25 cellular contexts compared by ENCODE assay signal in the genomic region with DNA sequence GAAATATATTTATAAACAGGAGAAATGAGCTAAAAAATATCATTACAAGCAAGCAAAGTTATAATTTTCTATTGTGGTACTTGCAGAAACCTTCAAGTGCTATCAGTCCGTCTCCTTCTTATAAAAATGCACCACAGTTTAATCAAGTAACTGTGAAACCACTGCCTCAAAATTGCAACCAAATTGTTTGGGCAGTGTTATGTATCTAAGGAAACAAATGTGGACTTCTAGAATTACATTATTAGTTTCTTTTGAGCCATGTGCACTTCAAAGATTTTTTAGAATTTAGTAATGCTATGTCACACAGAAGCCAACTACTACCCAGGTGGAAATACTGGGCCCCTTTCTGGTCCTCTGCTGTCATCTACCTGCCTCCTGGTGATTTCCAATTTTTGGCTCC.
A peak's percentile ranks its signal among the peaks of the same experiment; 100 is the strongest.
DNase-seq lines count a peak whose midpoint lies in the region; FAIRE-seq and TF ChIP-seq lines count a peak whose summit lies in the region.
"Had no signal": no experiment of that assay in that cellular context is flagged by ENCODE, and none has a peak within 500 bp of the region (broad histone marks: within the 10 kb centered on the region; RNA-seq: fewer than 3 reads in every experiment).

No MANE protein-coding gene starts in this region.

- peak overlapping the region; percentile 72 for H3K27ac Mint-ChIP-seq in HFFc6
- H3K27ac Mint-ChIP-seq in astrocyte (ENCODE audit: unreplicated experiment): peak overlapping the region; percentile 100
- H3K27ac Mint-ChIP-seq: activated CD4-positive, alpha-beta T cell treated with anti-CD3 and anti-CD28 coated beads, Interleukin-2, amount 10 ng/mL, durations not matched to agents 7 days and 5 days; naive thymus-derived CD8-positive, alpha-beta T cell; progenitor cell of endocrine pancreas had no signal

- H3K4me1 Mint-ChIP-seq in HFFc6 (ENCODE audit: low read depth) (peaks cover 37% of the 10 kb centered on the region), astrocyte (ENCODE audit: low read depth, unreplicated experiment) (peaks cover 14% of the 10 kb centered on the region)
- H3K4me1 Mint-ChIP-seq: activated CD4-positive, alpha-beta T cell treated with anti-CD3 and anti-CD28 coated beads, Interleukin-2, amount 10 ng/mL, durations not matched to agents 7 days and 5 days; naive thymus-derived CD8-positive, alpha-beta T cell had no signal

- no peak overlapping the region for H2AFZ ChIP-seq in astrocyte (ENCODE audit: low read depth, low read length)

- peak overlapping the region; percentile 57 for H3K4me2 ChIP-seq in astrocyte (ENCODE audit: low read length)
- no peak overlapping the region for H3K4me2 ChIP-seq in skeletal muscle satellite cell (ENCODE audit: low read length)

- no peak for FAIRE-seq in astrocyte (lab: Jason Lieb, UNC)
- FAIRE-seq: G401.6, GM12878, islet of Langerhans had no signal

- H3K4me1 ChIP-seq in astrocyte (ENCODE audit: insufficient read depth, low read length) (peaks cover 10% of the 10 kb centered on the region), skeletal muscle satellite cell (ENCODE audit: control insufficient read depth, insufficient read depth, low read length) (peaks cover 14% of the 10 kb centered on the region), Peyer's patch (no peaks in the 10 kb centered on the region)
- H3K4me1 ChIP-seq: BE2C had no signal

- TF ChIP-seq POLR2A in Peyer's patch (IDR thresholded peaks at IDR 0.05): no peak

- H3K9ac ChIP-seq in astrocyte (ENCODE audit: low read length) (peak overlapping the region; percentile 53), skeletal muscle satellite cell (ENCODE audit: low read depth, low read length) (peak overlapping the region; percentile 29)

- peak; percentile 36 for DNase-seq in HFFc6
- peak; percentile 46 for DNase-seq in astrocyte (ENCODE audit: low read depth)
- peak; percentile 37 for DNase-seq in fibroblast of the aortic adventitia (ENCODE audit: low read depth)
- no peak for DNase-seq in activated naive CD4-positive, alpha-beta T cell treated with anti-CD3 and anti-CD28 coated beads, Interleukin-2, amount 50 U/mL, for 16 hours
- DNase-seq in Peyer's patch: no peak
- no peak for DNase-seq in NCI-H526 treated with DMSO at 0.1 percent for 48 hours (lab: John Stamatoyannopoulos, UW)
- DNase-seq in KG1 (lab: John Stamatoyannopoulos, UW): no peak
- DNase-seq: activated CD4-positive, alpha-beta T cell treated with anti-CD3 and anti-CD28 coated beads, Interleukin-2, amount 10 ng/mL, durations not matched to agents 7 days and 5 days; activated naive CD4-positive, alpha-beta T cell; activated T-cell treated with anti-CD3 and anti-CD28 coated beads for 4 hours; BE2C; erythroblast; Karpas-422; naive thymus-derived CD8-positive, alpha-beta T cell; NCI-H1105; NCI-H2107; NCI-H524 treated with DMSO at 0.1 percent for 48 hours; stimulated activated CD4-positive, alpha-beta T cell treated with anti-CD3 and anti-CD28 coated beads, Interleukin-12 subunit alpha, Interleukin-12 subunit beta, amount 100 ng/mL, for 4 hours had no signal

- H3K4me3 Mint-ChIP-seq in HFFc6: peak overlapping the region; percentile 40
- H3K4me3 Mint-ChIP-seq in astrocyte (ENCODE audit: unreplicated experiment): no peak overlapping the region
- H3K4me3 Mint-ChIP-seq: activated CD4-positive, alpha-beta T cell treated with anti-CD3 and anti-CD28 coated beads, Interleukin-2, amount 10 ng/mL, durations not matched to agents 7 days and 5 days; brain; naive thymus-derived CD8-positive, alpha-beta T cell had no signal

- no peak overlapping the region for H3K4me3 ChIP-seq in astrocyte (ENCODE audit: insufficient read depth, low read depth, low read length)
- no peak overlapping the region for H3K4me3 ChIP-seq in fibroblast of the aortic adventitia (ENCODE audit: low read depth, low read length)
- H3K4me3 ChIP-seq in skeletal muscle satellite cell (ENCODE audit: low read length): no peak overlapping the region
- no peak overlapping the region for H3K4me3 ChIP-seq in Peyer's patch
- H3K4me3 ChIP-seq: GM12878, lung had no signal

- TF ChIP-seq CTCF in HFFc6 (IDR thresholded peaks at IDR 0.05) (no peak), astrocyte (IDR thresholded peaks at IDR 0.05; ENCODE audit: insufficient read depth, low read depth, low read length) (no peak), fibroblast of the aortic adventitia (IDR thresholded peaks at IDR 0.05; ENCODE audit: insufficient read depth, low read length) (no peak), Peyer's patch (IDR thresholded peaks at IDR 0.05) (no peak)

- peak overlapping the region; percentile 76 for H3K27ac ChIP-seq in astrocyte (ENCODE audit: low read depth, low read length)
- no peak overlapping the region for H3K27ac ChIP-seq in Peyer's patch

- no peaks in the 10 kb centered on the region for H3K36me3 Mint-ChIP-seq in HFFc6 (ENCODE audit: low read depth)
- no peaks in the 10 kb centered on the region for H3K36me3 Mint-ChIP-seq in astrocyte (ENCODE audit: low read depth, unreplicated experiment)
- H3K36me3 Mint-ChIP-seq: brain; naive thymus-derived CD8-positive, alpha-beta T cell had no signal

- no peaks in the 10 kb centered on the region; the same call in 1 of the 2 replicates for H3K27me3 Mint-ChIP-seq in HFFc6 (ENCODE audit: insufficient read depth)
- H3K27me3 Mint-ChIP-seq in astrocyte (ENCODE audit: low read depth, unreplicated experiment): no peaks in the 10 kb centered on the region
- H3K27me3 Mint-ChIP-seq: brain, progenitor cell of endocrine pancreas had no signal

- H3K36me3 ChIP-seq in astrocyte (ENCODE audit: insufficient read depth, low read length) (no peaks in the 10 kb centered on the region), skeletal muscle satellite cell (ENCODE audit: insufficient read depth, low read length) (no peaks in the 10 kb centered on the region), Peyer's patch (no peaks in the 10 kb centered on the region)
- H3K36me3 ChIP-seq: BE2C had no signal

- H3K9me3 ChIP-seq in astrocyte (ENCODE audit: insufficient read depth, low read depth, low read length): no peaks in the 10 kb centered on the region
- no peaks in the 10 kb centered on the region for H3K9me3 ChIP-seq in skeletal muscle satellite cell (replicated peaks; ENCODE audit: low read length)
- H3K9me3 ChIP-seq in Peyer's patch: no peaks in the 10 kb centered on the region
- H3K9me3 ChIP-seq: BE2C had no signal

- H3K9me3 Mint-ChIP-seq in HFFc6 (no peaks in the 10 kb centered on the region), astrocyte (ENCODE audit: unreplicated experiment) (no peaks in the 10 kb centered on the region)
- H3K9me3 Mint-ChIP-seq: activated CD4-positive, alpha-beta T cell treated with anti-CD3 and anti-CD28 coated beads, Interleukin-2, amount 10 ng/mL, durations not matched to agents 7 days and 5 days; naive thymus-derived CD8-positive, alpha-beta T cell had no signal

- no peaks in the 10 kb centered on the region for H3K79me2 ChIP-seq in astrocyte (ENCODE audit: insufficient read depth, low read length)

- H3K27me3 ChIP-seq in astrocyte (ENCODE audit: insufficient read depth, low read length) (no peaks in the 10 kb centered on the region), skeletal muscle satellite cell (ENCODE audit: control insufficient read depth, insufficient read depth, low read length) (no peaks in the 10 kb centered on the region), Peyer's patch (no peaks in the 10 kb centered on the region)
- H3K27me3 ChIP-seq: BE2C had no signal

- no peaks in the 10 kb centered on the region for H4K20me1 ChIP-seq in astrocyte (ENCODE audit: insufficient read depth, low read length)

Comparison
In these comparisons a context has a peak if more than half of its experiments do, and no peak if none do; other contexts are left out.
1. DNase-seq: peak in HFFc6 (single experiment), astrocyte (single experiment) and fibroblast of the aortic adventitia (single experiment); none in activated naive CD4-positive, alpha-beta T cell treated with anti-CD3 and anti-CD28 coated beads, Interleukin-2, amount 50 U/mL, for 16 hours (single experiment), Peyer's patch (0 of 3), NCI-H526 treated with DMSO at 0.1 percent for 48 hours (single experiment) and KG1 (single experiment).